In genomic region chr4:40916880-40917279, GRCh38 we compare ENCODE assay signal across 8 cellular contexts.
DNase-seq lines count a peak whose midpoint lies in the region; ATAC-seq and TF ChIP-seq lines count a peak whose summit lies in the region.

No MANE protein-coding gene starts in this region.

- H3K9ac ChIP-seq in SU-DHL-6 (ENCODE audit: low read length), result no peak overlapping the region

- no peaks in the 10 kb centered on the region for H3K9me3 ChIP-seq in SU-DHL-6 (ENCODE audit: insufficient read depth, low read length)

- no peak overlapping the region for H3K27ac Mint-ChIP-seq in activated T-helper 1 cell treated with anti-CD3 and anti-CD28 coated beads, Interleukin-12 subunit alpha, Interleukin-12 subunit beta, Interleukin-2, Interleukin-4 antibody, amounts not matched to agents 30 ng/mL and 10 ng/mL and 1 ng/mL, durations not matched to agents 14 hours and 24 hours and 36 hours

- H3K4me1 Mint-ChIP-seq in activated T-helper 1 cell treated with anti-CD3 and anti-CD28 coated beads, Interleukin-12 subunit alpha, Interleukin-12 subunit beta, Interleukin-2, Interleukin-4 antibody, amounts not matched to agents 30 ng/mL and 10 ng/mL and 1 ng/mL, durations not matched to agents 14 hours and 24 hours and 36 hours (ENCODE audit: low read depth), result peaks cover 34% of the 10 kb centered on the region

- H3K9me3 Mint-ChIP-seq in activated T-helper 1 cell treated with anti-CD3 and anti-CD28 coated beads, Interleukin-12 subunit alpha, Interleukin-12 subunit beta, Interleukin-2, Interleukin-4 antibody, amounts not matched to agents 30 ng/mL and 10 ng/mL and 1 ng/mL, durations not matched to agents 14 hours and 24 hours and 36 hours, result no peaks in the 10 kb centered on the region

- H3F3A ChIP-seq in SU-DHL-6 (ENCODE audit: insufficient read depth), result no peaks in the 10 kb centered on the region

- intact Hi-C loops in activated T-helper 1 cell treated with anti-CD3 and anti-CD28 coated beads, Interleukin-12 subunit alpha, Interleukin-12 subunit beta, Interleukin-2, Interleukin-4 antibody, amounts not matched to agents 30 ng/mL and 10 ng/mL and 1 ng/mL, durations not matched to agents 14 hours and 24 hours and 36 hours (cut with micrococcal nuclease), result loop anchor here (2.0 kb wide), 1 partner anchor 20 kb away; no protein-coding TSS in a partner anchor

- no peaks in the 10 kb centered on the region for H3K79me2 ChIP-seq in SU-DHL-6 (ENCODE audit: insufficient read depth, low read length)

- H3K4me3 ChIP-seq in AG10803 (ENCODE audit: low read length), result no peak overlapping the region
- no peak overlapping the region for H3K4me3 ChIP-seq in SU-DHL-6 (ENCODE audit: insufficient read depth, low read length, poor library complexity, severe bottlenecking)
- no peak overlapping the region for H3K4me3 ChIP-seq in epithelial cell of esophagus (ENCODE audit: low read length)
- H3K4me3 ChIP-seq in retinal pigment epithelial cell (ENCODE audit: low read length), result no peak overlapping the region

- H3K4me3 Mint-ChIP-seq in activated T-helper 1 cell treated with anti-CD3 and anti-CD28 coated beads, Interleukin-12 subunit alpha, Interleukin-12 subunit beta, Interleukin-2, Interleukin-4 antibody, amounts not matched to agents 30 ng/mL and 10 ng/mL and 1 ng/mL, durations not matched to agents 14 hours and 24 hours and 36 hours, result no peak overlapping the region

- peaks cover 1% of the 10 kb centered on the region for H3K36me3 Mint-ChIP-seq in activated T-helper 1 cell treated with anti-CD3 and anti-CD28 coated beads, Interleukin-12 subunit alpha, Interleukin-12 subunit beta, Interleukin-2, Interleukin-4 antibody, amounts not matched to agents 30 ng/mL and 10 ng/mL and 1 ng/mL, durations not matched to agents 14 hours and 24 hours and 36 hours (ENCODE audit: low read depth)

- H3K36me3 ChIP-seq in SU-DHL-6 (ENCODE audit: low read length), result no peaks in the 10 kb centered on the region

- no peaks in the 10 kb centered on the region for H3K9me2 ChIP-seq in SU-DHL-6 (replicated peaks; ENCODE audit: insufficient read depth, low read length)

- H3K4me2 ChIP-seq in SU-DHL-6 (ENCODE audit: low read depth, low read length, poor library complexity, severe bottlenecking), result no peak overlapping the region

- H3K27me3 ChIP-seq in SU-DHL-6 (ENCODE audit: low read length), result no peaks in the 10 kb centered on the region

- ATAC-seq in GM18909 (IDR thresholded peaks at IDR 0.05; ENCODE audit: poor library complexity, unreplicated experiment) (peak; percentile 91), HG03354 (IDR thresholded peaks at IDR 0.05; ENCODE audit: poor library complexity, severe bottlenecking, unreplicated experiment) (peak; percentile 93)

- H2AFZ ChIP-seq in SU-DHL-6 (ENCODE audit: low read depth, low read length, severe bottlenecking), result no peak overlapping the region

- H4K20me1 ChIP-seq in SU-DHL-6 (ENCODE audit: low read depth, low read length), result no peaks in the 10 kb centered on the region

- TF ChIP-seq CTCF in AG10803 (conservative IDR thresholded peaks at IDR 0.05; ENCODE audit: low read length), result peak; percentile 49
- TF ChIP-seq CTCF in SU-DHL-6 (IDR thresholded peaks at IDR 0.05; ENCODE audit: insufficient read depth, low read length, poor library complexity, severe bottlenecking), result peak; percentile 25
- TF ChIP-seq CTCF in epithelial cell of esophagus (IDR thresholded peaks at IDR 0.05; ENCODE audit: insufficient read depth, low read depth, low read length, missing control alignments), result peak; percentile 31
- peak; percentile 52 for TF ChIP-seq CTCF in retinal pigment epithelial cell (conservative IDR thresholded peaks at IDR 0.05; ENCODE audit: low read depth, low read length)

- no peaks in the 10 kb centered on the region for H3K27me3 Mint-ChIP-seq in activated T-helper 1 cell treated with anti-CD3 and anti-CD28 coated beads, Interleukin-12 subunit alpha, Interleukin-12 subunit beta, Interleukin-2, Interleukin-4 antibody, amounts not matched to agents 30 ng/mL and 10 ng/mL and 1 ng/mL, durations not matched to agents 14 hours and 24 hours and 36 hours (ENCODE audit: insufficient read depth)

- no peak overlapping the region for H3K27ac ChIP-seq in SU-DHL-6 (ENCODE audit: low read depth, low read length)

- peak; percentile 22 for DNase-seq in AG10803 (ENCODE audit: low read depth)
- peak; percentile 27 for DNase-seq in epithelial cell of esophagus (ENCODE audit: low read depth)
- DNase-seq in retinal pigment epithelial cell (ENCODE audit: low read depth), result no peak
- no peak for DNase-seq in NCI-H524 treated with DMSO at 0.1 percent for 48 hours (lab: John Stamatoyannopoulos, UW)
- no peak for DNase-seq in activated T-helper 1 cell treated with anti-CD3 and anti-CD28 coated beads, Interleukin-12 subunit alpha, Interleukin-12 subunit beta, Interleukin-2, Interleukin-4 antibody, amounts not matched to agents 30 ng/mL and 10 ng/mL and 1 ng/mL, durations not matched to agents 14 hours and 24 hours and 36 hours (ENCODE audit: low spot score)

Comparison
In these comparisons a context has a peak if more than half of its experiments do, and no peak if none do; other contexts are left out.
1. DNase-seq: peak in AG10803 (single experiment) and epithelial cell of esophagus (single experiment); none in retinal pigment epithelial cell (single experiment), NCI-H524 treated with DMSO at 0.1 percent for 48 hours (single experiment) and activated T-helper 1 cell treated with anti-CD3 and anti-CD28 coated beads, Interleukin-12 subunit alpha, Interleukin-12 subunit beta, Interleukin-2, Interleukin-4 antibody, amounts not matched to agents 30 ng/mL and 10 ng/mL and 1 ng/mL, durations not matched to agents 14 hours and 24 hours and 36 hours (single experiment).
2. Peak in every context shown above with its lines, with median percentiles within 50 percentile points of each other: CTCF ChIP-seq.